ENCODE assay signal across 11 cellular contexts in genomic region chr3:99648091-99648490, GRCh38. TPM values are rescaled to one million over a fixed set of nuclear protein-coding genes. Genes with fewer than 3 reads are reported as not detected.
DNase-seq lines count a peak whose midpoint lies in the region; ATAC-seq and TF ChIP-seq lines count a peak whose summit lies in the region.
"Had no signal": no experiment of that assay in that cellular context is flagged by ENCODE, and none has a peak within 500 bp of the region (broad histone marks: within the 10 kb centered on the region; RNA-seq: fewer than 3 reads in every experiment).

No MANE protein-coding gene starts in this region.

- peaks cover 2% of the 10 kb centered on the region for H3K27me3 Mint-ChIP-seq in Caco-2 (ENCODE audit: insufficient read depth, unreplicated experiment)

- intact Hi-C loops in Caco-2 (cut with micrococcal nuclease; ENCODE audit: unreplicated experiment), result no loop called here

- peak; percentile 45 for ATAC-seq in HG03520 (IDR thresholded peaks at IDR 0.05; ENCODE audit: unreplicated experiment)
- no peak for ATAC-seq in HG03342 (IDR thresholded peaks at IDR 0.05; ENCODE audit: unreplicated experiment)
- ATAC-seq: natural killer cell, Panc1 had no signal

- H3K4me1 ChIP-seq in Caco-2, result peaks cover 24% of the 10 kb centered on the region; the same call in 1 of the 2 replicates

- CTCF ChIA-PET in Caco-2 (lab: Charles Lee), result no interaction called here

- H3K36me3 Mint-ChIP-seq in Caco-2 (ENCODE audit: insufficient read depth, unreplicated experiment), result no peaks in the 10 kb centered on the region
- H3K36me3 Mint-ChIP-seq: CD14-positive monocyte, natural killer cell had no signal

- peak; percentile 30 to 70 for DNase-seq in Caco-2
- peak; percentile 68 for DNase-seq in epithelial cell of esophagus (ENCODE audit: low read depth)
- DNase-seq in mucosa of gallbladder (ENCODE audit: low spot score), result peak; percentile 73
- no peak for DNase-seq in NCI-H2029 (lab: John Stamatoyannopoulos, UW)
- DNase-seq in iPS-NIHi11 (ENCODE audit: low spot score), result no peak
- DNase-seq in stimulated activated CD4-positive, alpha-beta T cell treated with anti-CD3 and anti-CD28 coated beads, Interleukin-2, amount 100 ng/mL, for 48 hours, result no peak
- DNase-seq: natural killer cell had no signal

- no peaks in the 10 kb centered on the region for H3K36me3 ChIP-seq in Caco-2 (ENCODE audit: control insufficient read depth, insufficient read depth, low read length)

- H3K9me3 Mint-ChIP-seq in Caco-2 (ENCODE audit: unreplicated experiment), result no peaks in the 10 kb centered on the region
- H3K9me3 Mint-ChIP-seq: CD14-positive monocyte had no signal

- BruUV-seq in Caco-2 (replicated peaks; lab: Mats Ljungman, UMichigan), result no TSS peak

- H3K4me3 Mint-ChIP-seq in Caco-2 (ENCODE audit: unreplicated experiment), result no peak overlapping the region
- H3K4me3 Mint-ChIP-seq: CD14-positive monocyte, natural killer cell had no signal

- H3K4me3 ChIP-seq in Caco-2 (ENCODE audit: low read depth, low read length), result no peak overlapping the region
- H3K4me3 ChIP-seq in epithelial cell of esophagus (ENCODE audit: low read length), result no peak overlapping the region

- no peaks in the 10 kb centered on the region for H3K27me3 ChIP-seq in Caco-2 (replicated peaks; ENCODE audit: control insufficient read depth, insufficient read depth, low read length)

- POLR2A ChIA-PET in Caco-2 (lab: Charles Lee), result no interaction called here

- TF ChIP-seq CTCF in Caco-2 (IDR thresholded peaks at IDR 0.05; ENCODE audit: insufficient read depth in 1 of 2, low read depth in 1 of 2, low read length in 1 of 2, severe bottlenecking in 1 of 2, unreplicated experiment in 1 of 2) (no peak), epithelial cell of esophagus (IDR thresholded peaks at IDR 0.05; ENCODE audit: insufficient read depth, low read depth, low read length, missing control alignments) (no peak)

- no peaks in the 10 kb centered on the region for H3K9me3 ChIP-seq in Caco-2

- H3K4me1 Mint-ChIP-seq in Caco-2 (ENCODE audit: low read depth, unreplicated experiment), result peaks cover 10% of the 10 kb centered on the region
- H3K4me1 Mint-ChIP-seq: CD14-positive monocyte, natural killer cell had no signal

- no peak overlapping the region for H3K27ac Mint-ChIP-seq in Caco-2 (ENCODE audit: unreplicated experiment)
- H3K27ac Mint-ChIP-seq: CD14-positive monocyte, natural killer cell had no signal

RNA-seq across cellular contexts. Expression of gene COL8A1, which starts 9.7 kb away (rescaled TPM):
- total RNA-seq in Caco-2 (2022) (not detected in 2 replicates), mucosa of gallbladder (3.7 TPM)

Comparison
In these comparisons a context has a peak if more than half of its experiments do, and no peak if none do; other contexts are left out.
1. DNase-seq: peak in Caco-2 (2 of 2), epithelial cell of esophagus (single experiment) and mucosa of gallbladder (single experiment); none in NCI-H2029 (single experiment), iPS-NIHi11 (single experiment) and stimulated activated CD4-positive, alpha-beta T cell treated with anti-CD3 and anti-CD28 coated beads, Interleukin-2, amount 100 ng/mL, for 48 hours (0 of 2).